In genomic region chr1:45660336-45660735, GRCh38 we compare ENCODE assay signal across 37 cellular contexts.
"Had no signal": no experiment of that assay in that cellular context is flagged by ENCODE, and none has a peak within 500 bp of the region (broad histone marks: within the 10 kb centered on the region; RNA-seq: fewer than 3 reads in every experiment).

No MANE protein-coding gene starts in this region.

- H3K4me3 ChIP-seq: Peyer's patch, SJSA1 had no signal

- H3K9me3 ChIP-seq: Peyer's patch, SJSA1, SK-N-SH had no signal

- H3K9me2 ChIP-seq: SK-N-SH had no signal

- H3K9ac ChIP-seq: SK-N-SH had no signal

- ATAC-seq: PC-3, T-cell had no signal

- H3K27ac ChIP-seq: brain microvascular endothelial cell, Peyer's patch, SJSA1, VCaP had no signal

- H3K4me2 ChIP-seq: SK-N-SH had no signal

- DNase-seq: activated B cell treated with CpG ODN at 0.5 μM for 24 hours; activated CD4-positive, alpha-beta memory T cell treated with anti-CD3 and anti-CD28 coated beads for 36 hours; activated CD4-positive, alpha-beta T cell treated with anti-CD3 and anti-CD28 coated beads for 4 hours; activated CD4-positive, alpha-beta T cell treated with anti-CD3 and anti-CD28 coated beads, Interleukin-2, amount 50 U/mL, for 1 hour; activated CD4-positive, CD25-positive, alpha-beta regulatory T cell treated with anti-CD3 and anti-CD28 coated beads, Interleukin-2, amount 50 U/mL, for 72 hours; activated effector memory CD4-positive, alpha-beta T cell treated with anti-CD3 and anti-CD28 coated beads, Interleukin-2, amount 50 U/mL, for 16 hours; activated naive CD4-positive, alpha-beta T cell; activated naive CD4-positive, alpha-beta T cell treated with anti-CD3 and anti-CD28 coated beads, Interleukin-2, amount 50 U/mL, for 16 hours; activated naive CD8-positive, alpha-beta T cell treated with anti-CD3 and anti-CD28 coated beads for 36 hours; activated T-cell treated with anti-CD3 and anti-CD28 coated beads, Interleukin-2, amount 50 U/mL, for 1 hour; amniotic stem cell; aorta; brain microvascular endothelial cell; Karpas-422; KBM-7; NCI-H1105; NCI-H1436; NCI-H1694; NCI-H1930; NCI-H2081 treated with DMSO at 0.1 percent for 48 hours; NCI-H226; NCI-H446 treated with DMSO at 0.1 percent for 48 hours; NCI-H524; NCI-H69; NCI-H82; PC-3; Peyer's patch; RPMI8226; SHP77 treated with DMSO at 0.1 percent for 48 hours; SK-N-SH; T-cell; T-helper 2 cell; T-helper 9 cell had no signal

- H3K27me3 Mint-ChIP-seq: activated B cell treated with CpG ODN at 0.5 μM for 24 hours; activated CD4-positive, alpha-beta memory T cell treated with anti-CD3 and anti-CD28 coated beads for 36 hours; activated naive CD8-positive, alpha-beta T cell treated with anti-CD3 and anti-CD28 coated beads for 36 hours; central memory CD8-positive, alpha-beta T cell; T-cell had no signal

- H3K4me3 Mint-ChIP-seq: activated B cell treated with CpG ODN at 0.5 μM for 24 hours; activated CD4-positive, alpha-beta memory T cell treated with anti-CD3 and anti-CD28 coated beads for 36 hours; activated naive CD8-positive, alpha-beta T cell treated with anti-CD3 and anti-CD28 coated beads for 36 hours; activated T-helper 1 cell treated with anti-CD3 and anti-CD28 coated beads, Interleukin-12 subunit alpha, Interleukin-12 subunit beta, Interleukin-2, Interleukin-4 antibody, amounts not matched to agents 30 ng/mL and 10 ng/mL and 1 ng/mL, durations not matched to agents 14 hours and 24 hours and 36 hours; central memory CD8-positive, alpha-beta T cell; T-cell had no signal

- H3K4me1 ChIP-seq: SJSA1 had no signal

- H3K27ac Mint-ChIP-seq: activated B cell treated with CpG ODN at 0.5 μM for 24 hours; activated CD4-positive, alpha-beta memory T cell treated with anti-CD3 and anti-CD28 coated beads for 36 hours; activated naive CD8-positive, alpha-beta T cell treated with anti-CD3 and anti-CD28 coated beads for 36 hours; activated T-helper 1 cell treated with anti-CD3 and anti-CD28 coated beads, Interleukin-12 subunit alpha, Interleukin-12 subunit beta, Interleukin-2, Interleukin-4 antibody, amounts not matched to agents 30 ng/mL and 10 ng/mL and 1 ng/mL, durations not matched to agents 14 hours and 24 hours and 36 hours; T-cell had no signal

- H3K27me3 ChIP-seq: brain microvascular endothelial cell, Peyer's patch, SJSA1 had no signal

- H3K9me3 Mint-ChIP-seq: activated B cell treated with CpG ODN at 0.5 μM for 24 hours; activated CD4-positive, alpha-beta memory T cell treated with anti-CD3 and anti-CD28 coated beads for 36 hours; activated naive CD8-positive, alpha-beta T cell treated with anti-CD3 and anti-CD28 coated beads for 36 hours; activated T-helper 1 cell treated with anti-CD3 and anti-CD28 coated beads, Interleukin-12 subunit alpha, Interleukin-12 subunit beta, Interleukin-2, Interleukin-4 antibody, amounts not matched to agents 30 ng/mL and 10 ng/mL and 1 ng/mL, durations not matched to agents 14 hours and 24 hours and 36 hours; central memory CD8-positive, alpha-beta T cell; T-cell had no signal
